21 cellular contexts compared by ENCODE assay signal in the genomic region with DNA sequence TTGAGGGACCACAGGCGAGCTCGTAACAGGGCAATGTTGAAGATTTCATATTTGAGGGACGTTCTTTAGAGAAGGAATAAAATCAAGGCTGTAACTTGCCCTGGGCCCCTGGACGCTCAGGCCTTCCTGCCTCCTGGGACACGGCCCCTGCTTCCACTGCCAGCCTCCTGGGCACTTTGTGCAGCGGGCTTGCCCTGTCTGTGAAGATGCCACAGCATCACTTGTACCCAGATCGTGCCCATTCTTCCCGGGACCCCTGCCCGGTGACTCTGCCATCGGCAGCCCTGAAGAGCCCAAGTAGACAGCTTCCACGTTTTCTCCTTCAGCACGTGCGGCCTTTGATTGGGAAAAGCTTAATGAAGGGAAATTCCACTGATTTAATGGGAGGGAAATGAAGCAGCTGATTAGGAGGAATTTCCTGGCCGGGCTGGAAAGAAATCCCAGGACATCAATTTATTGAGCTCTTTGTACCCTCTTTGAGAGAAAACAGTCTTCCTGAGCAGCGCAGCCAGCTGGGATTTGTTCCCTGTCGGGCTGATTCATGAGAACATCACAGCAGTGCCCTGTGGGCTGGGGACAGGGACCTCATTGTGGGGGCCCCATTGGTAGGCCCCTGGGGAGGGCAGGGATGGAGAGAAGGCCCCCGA.
A peak's percentile ranks its signal among the peaks of the same experiment; 100 is the strongest.
DNase-seq lines count a peak whose midpoint lies in the region; ATAC-seq, FAIRE-seq and TF ChIP-seq lines count a peak whose summit lies in the region.
"Had no signal": no experiment of that assay in that cellular context is flagged by ENCODE, and none has a peak within 500 bp of the region (broad histone marks: within the 10 kb centered on the region; RNA-seq: fewer than 3 reads in every experiment).

No MANE protein-coding gene starts in this region.

- H3K23ac ChIP-seq in mesenchymal stem cell (ENCODE audit: low read length in 2 of 2), result no peak overlapping the region

- H3K4me1 ChIP-seq in liver (ENCODE audit: control insufficient read depth in 4 of 4, insufficient read depth in 4 of 4, low read length in 3 of 4) (peaks cover 3 to 15% (median 10%) of the 10 kb centered on the region in 4 donors), HepG2 (ENCODE audit: insufficient read depth, low read length) (peaks cover 11% of the 10 kb centered on the region), mesenchymal stem cell (ENCODE audit: control insufficient read depth, insufficient read depth, low read depth, low read length) (no peaks in the 10 kb centered on the region), vagina (peaks cover 16% of the 10 kb centered on the region), BE2C (no peaks in the 10 kb centered on the region), Peyer's patch (no peaks in the 10 kb centered on the region)

- no peak for TF ChIP-seq EP300 in HepG2 (IDR thresholded peaks at IDR 0.05; ENCODE audit: low read depth in 2 of 2, low read length in 2 of 2)
- TF ChIP-seq EP300 in HepG2 (CRISPR knock-in tag; IDR thresholded peaks at IDR 0.05; ENCODE audit: borderline replicate concordance), result no peak

- DNase-seq in HepG2 (ENCODE audit: low spot score) (no peak), mesenchymal stem cell (no peak), retina (peak; percentile 56), vagina (ENCODE audit: extremely low spot score in 2 of 2) (no peak), BE2C (no peak), Peyer's patch (no peak), NCI-H526 (lab: John Stamatoyannopoulos, UW) (no peak)
- DNase-seq: CD4-positive, alpha-beta T cell; DMS53; EL; GM23248; MM.1S; NCI-H1092 treated with DMSO at 0.1 percent for 48 hours; NCI-H2081; NCI-H510A; RPMI8226 had no signal

- no peak overlapping the region for H2BK5ac ChIP-seq in mesenchymal stem cell (ENCODE audit: low read depth, low read length, poor library complexity, severe bottlenecking)

- peak overlapping the region; percentile 44 for H2BK15ac ChIP-seq in mesenchymal stem cell (ENCODE audit: low read depth, poor library complexity, severe bottlenecking)

- H3K27ac ChIP-seq in liver (ENCODE audit: low read depth in 1 of 2, low read length in 2 of 2) (no peak overlapping the region), HepG2 (ENCODE audit: extremely low read length, insufficient read depth, low read length) (no peak overlapping the region), mesenchymal stem cell (ENCODE audit: low read length, poor library complexity, severe bottlenecking) (no peak overlapping the region), vagina (peak overlapping the region; percentile 47), Peyer's patch (peak overlapping the region in 2 of 4 donors; percentile 17 to 19)
- H3K27ac ChIP-seq: GM23248 had no signal

- no peaks in the 10 kb centered on the region for H3K9me3 ChIP-seq in liver (ENCODE audit: control insufficient read depth in 4 of 4, low read length in 3 of 4)
- no peaks in the 10 kb centered on the region for H3K9me3 ChIP-seq in HepG2 (ENCODE audit: low read length)
- H3K9me3 ChIP-seq in mesenchymal stem cell (ENCODE audit: control insufficient read depth, low read length), result no peaks in the 10 kb centered on the region
- H3K9me3 ChIP-seq in vagina, result no peaks in the 10 kb centered on the region
- no peaks in the 10 kb centered on the region for H3K9me3 ChIP-seq in BE2C
- no peaks in the 10 kb centered on the region for H3K9me3 ChIP-seq in Peyer's patch
- H3K9me3 ChIP-seq: HAP-1 had no signal

- in situ Hi-C loops in HepG2 (cut with HindIII; ENCODE audit: extremely low pct_ligation_motif_present, low pct_unique_long_range_greater_than_20kb), result no loop called here

- H3K4me3 ChIP-seq in liver (ENCODE audit: low read depth in 1 of 3, low read length in 3 of 3), result no peak overlapping the region
- no peak overlapping the region for H3K4me3 ChIP-seq in HepG2 (replicated peaks in 1 of 3; ENCODE audit: insufficient read depth in 1 of 3, low read depth in 2 of 3, low read length in 3 of 3)
- H3K4me3 ChIP-seq in mesenchymal stem cell (ENCODE audit: insufficient read depth in 1 of 2, low read depth in 1 of 2, low read length in 2 of 2), result no peak overlapping the region
- H3K4me3 ChIP-seq in vagina, result no peak overlapping the region
- H3K4me3 ChIP-seq in BE2C (ENCODE audit: low read depth, low read length), result no peak overlapping the region
- no peak overlapping the region for H3K4me3 ChIP-seq in Peyer's patch
- H3K4me3 ChIP-seq: GM12878, GM23248, HAP-1 had no signal

- intact Hi-C loops in HepG2 (cut with micrococcal nuclease; ENCODE audit: unreplicated experiment) (no loop called here), vagina (cut with DNase I) (no loop called here)

- no peak overlapping the region for H2AFZ ChIP-seq in HepG2 (ENCODE audit: low read length)
- H2AFZ ChIP-seq in mesenchymal stem cell (ENCODE audit: low read depth, low read length), result no peak overlapping the region
- H2AFZ ChIP-seq: GM23248 had no signal

- ATAC-seq in HepG2, result no peak
- ATAC-seq: GM12878 had no signal

- no peak overlapping the region for H3K14ac ChIP-seq in mesenchymal stem cell (ENCODE audit: low read length in 2 of 2)

- peak overlapping the region; percentile 63 for H4K91ac ChIP-seq in mesenchymal stem cell (ENCODE audit: low read length)

- no TSS peak for BruUV-seq in HepG2 (replicated peaks; lab: Mats Ljungman, UMichigan)

- TF ChIP-seq CTCF in liver (IDR thresholded peaks at IDR 0.05; ENCODE audit: low read depth, low read length, missing input control), result no peak
- no peak for TF ChIP-seq CTCF in HepG2 (CRISPR knock-in tag; IDR thresholded peaks at IDR 0.05)
- TF ChIP-seq CTCF in vagina (IDR thresholded peaks at IDR 0.05), result no peak
- TF ChIP-seq CTCF in BE2C (IDR thresholded peaks at IDR 0.05; ENCODE audit: low read depth, low read length), result no peak
- TF ChIP-seq CTCF in Peyer's patch (IDR thresholded peaks at IDR 0.05), result no peak

- CTCF ChIA-PET in HepG2 (lab: Yijun Ruan, JAX; ENCODE audit: low intra/inter-chr PET ratio, low total read pairs), result no interaction called here

- H3K27me3 ChIP-seq in liver (ENCODE audit: control insufficient read depth in 4 of 4, insufficient read depth in 4 of 4, low read length in 3 of 4), result no peaks in the 10 kb centered on the region
- H3K27me3 ChIP-seq in HepG2 (ENCODE audit: control insufficient read depth in 1 of 2, insufficient read depth in 2 of 2, low read length in 2 of 2), result peaks cover 7 to 28% of the 10 kb centered on the region in 2 experiments; a peak in 3 of 5 replicates
- no peaks in the 10 kb centered on the region for H3K27me3 ChIP-seq in mesenchymal stem cell (ENCODE audit: control insufficient read depth in 1 of 2, insufficient read depth in 1 of 2, low read length in 2 of 2)
- H3K27me3 ChIP-seq in vagina, result no peaks in the 10 kb centered on the region
- H3K27me3 ChIP-seq in BE2C, result no peaks in the 10 kb centered on the region
- no peaks in the 10 kb centered on the region for H3K27me3 ChIP-seq in Peyer's patch

- H3K4me2 ChIP-seq in HepG2 (ENCODE audit: low read depth, low read length), result no peak overlapping the region
- H3K4me2 ChIP-seq in mesenchymal stem cell (ENCODE audit: low read length, poor library complexity, severe bottlenecking), result no peak overlapping the region

- no peak overlapping the region for H3K9ac ChIP-seq in liver (ENCODE audit: low read depth in 1 of 2, low read length in 2 of 2)
- H3K9ac ChIP-seq in HepG2 (ENCODE audit: insufficient read depth, low read depth, low read length), result no peak overlapping the region
- no peak overlapping the region for H3K9ac ChIP-seq in mesenchymal stem cell (ENCODE audit: low read length)
- H3K9ac ChIP-seq: GM23248 had no signal

- no peak overlapping the region for H3K18ac ChIP-seq in mesenchymal stem cell (ENCODE audit: low read depth in 1 of 2, low read length in 2 of 2)

- no peak overlapping the region for H2BK120ac ChIP-seq in mesenchymal stem cell (ENCODE audit: low read depth, low read length)

- H2BK12ac ChIP-seq in mesenchymal stem cell (ENCODE audit: low read length in 2 of 2), result peak overlapping the region in 1 of 2 experiments; percentile 74

- POLR2A ChIA-PET in HepG2 (lab: Yijun Ruan, JAX), result no interaction called here

- H4K20me1 ChIP-seq in HepG2 (ENCODE audit: insufficient read depth, low read length), result no peaks in the 10 kb centered on the region

- no peak for TF ChIP-seq RAD21 in liver (IDR thresholded peaks at IDR 0.05)
- no peak for TF ChIP-seq RAD21 in HepG2 (CRISPR knock-in tag; IDR thresholded peaks at IDR 0.05)

- 84% methylated on average over 17 of the region's 17 CpGs for WGBS in liver
- whole genome bisulfite sequencing in HepG2 (ENCODE audit: low lambda C conversion rate), result 51% methylated on average over 16 of the region's 17 CpGs
- WGBS in mesenchymal stem cell, result 78% methylated on average over 17 of the region's 17 CpGs

- no peak overlapping the region for H2AK5ac ChIP-seq in mesenchymal stem cell (ENCODE audit: low read length, severe bottlenecking)

- H4K8ac ChIP-seq in mesenchymal stem cell (ENCODE audit: low read length), result no peak overlapping the region

- no peak for FAIRE-seq in HepG2 (lab: Jason Lieb, UNC)
- FAIRE-seq: A204.1, GM12878, HTR-8/SVneo had no signal

- no peaks in the 10 kb centered on the region for H3K79me2 ChIP-seq in HepG2 (ENCODE audit: insufficient read depth, low read length)

- TF ChIP-seq POLR2A in HepG2 (IDR thresholded peaks at IDR 0.05; ENCODE audit: insufficient read depth in 1 of 2, low read depth in 2 of 2, low read length in 2 of 2), result no peak
- TF ChIP-seq POLR2A in vagina (IDR thresholded peaks at IDR 0.05), result no peak
- TF ChIP-seq POLR2A in Peyer's patch (IDR thresholded peaks at IDR 0.05), result no peak

- H3K4ac ChIP-seq in mesenchymal stem cell (ENCODE audit: low read depth in 1 of 2, low read length in 2 of 2), result peak overlapping the region in 1 of 2 experiments; percentile 63

- no peaks in the 10 kb centered on the region for H3K36me3 ChIP-seq in liver (ENCODE audit: control insufficient read depth in 4 of 4, insufficient read depth in 3 of 4, low read depth in 1 of 4, low read length in 3 of 4)
- H3K36me3 ChIP-seq in HepG2 (replicated peaks in 1 of 2; ENCODE audit: control insufficient read depth in 1 of 2, insufficient read depth in 2 of 2, low read length in 2 of 2), result no peaks in the 10 kb centered on the region
- H3K36me3 ChIP-seq in mesenchymal stem cell (ENCODE audit: control insufficient read depth in 1 of 2, insufficient read depth in 2 of 2, low read depth in 1 of 2, low read length in 2 of 2), result no peaks in the 10 kb centered on the region
- peaks cover 0 to 5% of the 10 kb centered on the region in 2 donors for H3K36me3 ChIP-seq in vagina
- H3K36me3 ChIP-seq in BE2C, result no peaks in the 10 kb centered on the region
- peaks cover 0 to 44% (median 0%) of the 10 kb centered on the region in 3 donors for H3K36me3 ChIP-seq in Peyer's patch
- H3K36me3 ChIP-seq: HAP-1 had no signal

- H3K79me1 ChIP-seq in mesenchymal stem cell (replicated peaks; ENCODE audit: low read length, poor library complexity, severe bottlenecking), result no peaks in the 10 kb centered on the region

TF ChIP-seq in liver, 16 proteins besides CTCF, POLR2A, EP300 and RAD21 (continues in another document):
- no peak for TF ChIP-seq TAF1 (conservative IDR thresholded peaks at IDR 0.05)
